Comparison of ENCODE assay signal across 23 cellular contexts in the genomic region with DNA sequence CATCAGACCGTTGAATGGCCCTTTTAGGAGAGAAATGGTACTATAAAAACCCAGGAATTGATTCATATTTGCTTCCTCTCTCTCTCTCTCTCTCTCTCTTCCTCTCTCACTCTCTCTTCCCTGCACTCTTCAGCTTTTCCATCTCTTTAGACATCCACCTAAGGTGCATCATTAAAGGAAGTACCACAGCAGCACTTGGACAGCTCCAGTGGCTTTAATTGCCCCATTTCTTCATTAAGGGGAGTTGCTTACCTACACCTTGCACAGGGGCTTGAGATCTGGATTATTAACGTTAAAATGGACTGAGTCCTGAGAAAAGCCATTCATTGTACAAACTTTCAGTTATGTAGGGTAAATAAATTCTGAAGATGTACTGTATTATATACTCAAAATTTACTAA.
DNase-seq lines count a peak whose midpoint lies in the region; ATAC-seq, FAIRE-seq and TF ChIP-seq lines count a peak whose summit lies in the region.
"Had no signal": no experiment of that assay in that cellular context is flagged by ENCODE, and none has a peak within 500 bp of the region (broad histone marks: within the 10 kb centered on the region; RNA-seq: fewer than 3 reads in every experiment).

No MANE protein-coding gene starts in this region.

- H3K27me3 ChIP-seq in GM23338 (ENCODE audit: insufficient read depth) (no peaks in the 10 kb centered on the region), astrocyte (ENCODE audit: insufficient read depth, low read length) (no peaks in the 10 kb centered on the region)
- H3K27me3 ChIP-seq: BE2C, BLaER1 had no signal

- no peak overlapping the region for H3K9ac ChIP-seq in astrocyte (ENCODE audit: low read length)
- H3K9ac ChIP-seq: BLaER1 had no signal

- DNase-seq in GM23338 (ENCODE audit: low spot score) (no peak), astrocyte (ENCODE audit: low read depth) (no peak), epithelial cell of esophagus (ENCODE audit: low read depth) (peak; percentile 0), C1 segment of cervical spinal cord (lab: John Stamatoyannopoulos, UW) (no peak), middle frontal gyrus (ENCODE audit: extremely low spot score, low spot score) (no peak)
- DNase-seq: 8988T; ACHN; BE2C; Caco-2; Calu3; CD4-positive, alpha-beta T cell; CD8-positive, alpha-beta T cell; DMS79 treated with DMSO at 0.1 percent for 48 hours; GF-D8 had no signal

- H3K4me3 Mint-ChIP-seq in GM23338 = no peak overlapping the region
- no peak overlapping the region for H3K4me3 Mint-ChIP-seq in astrocyte (ENCODE audit: unreplicated experiment)
- H3K4me3 Mint-ChIP-seq: CD4-positive, alpha-beta T cell; CD8-positive, alpha-beta T cell had no signal

- TF ChIP-seq CTCF in GM23338 (conservative IDR thresholded peaks at IDR 0.05; ENCODE audit: low read depth in 2 of 2) (no peak), HEK293 (tag by site-specific recombination; IDR thresholded peaks at IDR 0.05) (no peak), astrocyte (IDR thresholded peaks at IDR 0.05; ENCODE audit: insufficient read depth, low read depth, low read length) (no peak), epithelial cell of esophagus (IDR thresholded peaks at IDR 0.05; ENCODE audit: insufficient read depth, low read depth, low read length, missing control alignments) (no peak)

- no peaks in the 10 kb centered on the region for H3K9me3 Mint-ChIP-seq in GM23338
- no peaks in the 10 kb centered on the region for H3K9me3 Mint-ChIP-seq in astrocyte (ENCODE audit: unreplicated experiment)
- H3K9me3 Mint-ChIP-seq: CD4-positive, alpha-beta T cell; CD8-positive, alpha-beta T cell had no signal

- H3K36me3 ChIP-seq in GM23338 (ENCODE audit: insufficient read depth) = no peaks in the 10 kb centered on the region
- no peaks in the 10 kb centered on the region for H3K36me3 ChIP-seq in HEK293 (ENCODE audit: control insufficient read depth in 2 of 2, insufficient read depth in 1 of 2, low read length in 2 of 2)
- no peaks in the 10 kb centered on the region for H3K36me3 ChIP-seq in astrocyte (ENCODE audit: insufficient read depth, low read length)
- H3K36me3 ChIP-seq: BE2C had no signal

- H2AFZ ChIP-seq in GM23338 = no peak overlapping the region
- H2AFZ ChIP-seq in astrocyte (ENCODE audit: low read depth, low read length) = no peak overlapping the region

- H3K9me3 ChIP-seq in HEK293 (ENCODE audit: control insufficient read depth, insufficient read depth, low read depth, low read length) (no peaks in the 10 kb centered on the region), astrocyte (ENCODE audit: insufficient read depth, low read depth, low read length) (no peaks in the 10 kb centered on the region)
- H3K9me3 ChIP-seq: BE2C, BLaER1, Caco-2 had no signal

- H3K36me3 Mint-ChIP-seq in GM23338 (ENCODE audit: low read depth) = no peaks in the 10 kb centered on the region
- no peaks in the 10 kb centered on the region for H3K36me3 Mint-ChIP-seq in astrocyte (ENCODE audit: low read depth, unreplicated experiment)
- H3K36me3 Mint-ChIP-seq: CD8-positive, alpha-beta T cell had no signal

- H3K4me2 ChIP-seq in GM23338 (no peak overlapping the region), astrocyte (ENCODE audit: low read length) (no peak overlapping the region)
- H3K4me2 ChIP-seq: BLaER1 had no signal

- CTCF ChIA-PET in HEK293 (lab: Yijun Ruan, JAX) = no interaction called here

- ATAC-seq in GM23338 = no peak
- ATAC-seq in HG03442 (IDR thresholded peaks at IDR 0.05; ENCODE audit: unreplicated experiment) = no peak
- no peak for ATAC-seq in GM21423 (IDR thresholded peaks at IDR 0.05; ENCODE audit: unreplicated experiment)
- ATAC-seq: CD8-positive, alpha-beta T cell had no signal

- no peak overlapping the region for H3K27ac Mint-ChIP-seq in GM23338
- no peak overlapping the region for H3K27ac Mint-ChIP-seq in astrocyte (ENCODE audit: unreplicated experiment)
- H3K27ac Mint-ChIP-seq: CD4-positive, alpha-beta T cell; CD8-positive, alpha-beta T cell had no signal

- H3K79me2 ChIP-seq in GM23338 (replicated peaks; ENCODE audit: insufficient read depth) (no peaks in the 10 kb centered on the region), astrocyte (ENCODE audit: insufficient read depth, low read length) (no peaks in the 10 kb centered on the region)

- H3K4me3 ChIP-seq in GM23338 (no peak overlapping the region), HEK293 (ENCODE audit: low read depth, low read length) (no peak overlapping the region), astrocyte (ENCODE audit: insufficient read depth, low read depth, low read length) (no peak overlapping the region), epithelial cell of esophagus (ENCODE audit: low read length) (no peak overlapping the region)
- H3K4me3 ChIP-seq: BLaER1 had no signal

- H3K27me3 Mint-ChIP-seq in GM23338 (ENCODE audit: insufficient read depth, low read depth, poor library complexity) (no peaks in the 10 kb centered on the region), astrocyte (ENCODE audit: low read depth, unreplicated experiment) (no peaks in the 10 kb centered on the region)
- H3K27me3 Mint-ChIP-seq: CD4-positive, alpha-beta T cell had no signal

- H4K20me1 ChIP-seq in GM23338 (replicated peaks; ENCODE audit: insufficient read depth) (no peaks in the 10 kb centered on the region), astrocyte (ENCODE audit: insufficient read depth, low read length) (no peaks in the 10 kb centered on the region)

- H3K4me1 Mint-ChIP-seq in GM23338 (peaks cover 7% of the 10 kb centered on the region; the same call in 2 of the 3 replicates), astrocyte (ENCODE audit: low read depth, unreplicated experiment) (no peaks in the 10 kb centered on the region)

- peak; percentile 95 for FAIRE-seq in astrocyte (lab: Jason Lieb, UNC)
- FAIRE-seq: A204.1, D721Med, G401.6, GM12892 had no signal

- H3K9me2 ChIP-seq in GM23338 (ENCODE audit: insufficient read depth) = no peaks in the 10 kb centered on the region

- H3F3A ChIP-seq in GM23338 (replicated peaks; ENCODE audit: low read depth) = no peaks in the 10 kb centered on the region

- H3K27ac ChIP-seq in GM23338 (ENCODE audit: low read depth) (no peak overlapping the region), HEK293 (ENCODE audit: extremely low read depth, low read depth, low read length) (no peak overlapping the region), astrocyte (ENCODE audit: low read depth, low read length) (no peak overlapping the region)
- H3K27ac ChIP-seq: BLaER1, C4-2B had no signal

- peaks cover 7% of the 10 kb centered on the region for H3K4me1 ChIP-seq in GM23338 (ENCODE audit: insufficient read depth)
- H3K4me1 ChIP-seq in HEK293 (ENCODE audit: control insufficient read depth, insufficient read depth, low read length) = no peaks in the 10 kb centered on the region
- no peaks in the 10 kb centered on the region for H3K4me1 ChIP-seq in astrocyte (ENCODE audit: insufficient read depth, low read length)
- H3K4me1 ChIP-seq: BE2C, BLaER1, Caco-2 had no signal

- POLR2A ChIA-PET in HEK293 (lab: Yijun Ruan, JAX) = no interaction called here

TF ChIP-seq in GM23338, 12 proteins besides CTCF, POLR2A, EP300 and RAD21 (continues in another document):
- TF ChIP-seq NANOG (IDR thresholded peaks at IDR 0.05; ENCODE audit: borderline replicate concordance) = no peak

TF ChIP-seq in HEK293, 187 proteins besides CTCF, POLR2A, EP300 and RAD21:
- no peak for TF ChIP-seq SCRT1 (tag by site-specific recombination; IDR thresholded peaks at IDR 0.05; ENCODE audit: borderline replicate concordance)
- TF ChIP-seq, protein P1, sequence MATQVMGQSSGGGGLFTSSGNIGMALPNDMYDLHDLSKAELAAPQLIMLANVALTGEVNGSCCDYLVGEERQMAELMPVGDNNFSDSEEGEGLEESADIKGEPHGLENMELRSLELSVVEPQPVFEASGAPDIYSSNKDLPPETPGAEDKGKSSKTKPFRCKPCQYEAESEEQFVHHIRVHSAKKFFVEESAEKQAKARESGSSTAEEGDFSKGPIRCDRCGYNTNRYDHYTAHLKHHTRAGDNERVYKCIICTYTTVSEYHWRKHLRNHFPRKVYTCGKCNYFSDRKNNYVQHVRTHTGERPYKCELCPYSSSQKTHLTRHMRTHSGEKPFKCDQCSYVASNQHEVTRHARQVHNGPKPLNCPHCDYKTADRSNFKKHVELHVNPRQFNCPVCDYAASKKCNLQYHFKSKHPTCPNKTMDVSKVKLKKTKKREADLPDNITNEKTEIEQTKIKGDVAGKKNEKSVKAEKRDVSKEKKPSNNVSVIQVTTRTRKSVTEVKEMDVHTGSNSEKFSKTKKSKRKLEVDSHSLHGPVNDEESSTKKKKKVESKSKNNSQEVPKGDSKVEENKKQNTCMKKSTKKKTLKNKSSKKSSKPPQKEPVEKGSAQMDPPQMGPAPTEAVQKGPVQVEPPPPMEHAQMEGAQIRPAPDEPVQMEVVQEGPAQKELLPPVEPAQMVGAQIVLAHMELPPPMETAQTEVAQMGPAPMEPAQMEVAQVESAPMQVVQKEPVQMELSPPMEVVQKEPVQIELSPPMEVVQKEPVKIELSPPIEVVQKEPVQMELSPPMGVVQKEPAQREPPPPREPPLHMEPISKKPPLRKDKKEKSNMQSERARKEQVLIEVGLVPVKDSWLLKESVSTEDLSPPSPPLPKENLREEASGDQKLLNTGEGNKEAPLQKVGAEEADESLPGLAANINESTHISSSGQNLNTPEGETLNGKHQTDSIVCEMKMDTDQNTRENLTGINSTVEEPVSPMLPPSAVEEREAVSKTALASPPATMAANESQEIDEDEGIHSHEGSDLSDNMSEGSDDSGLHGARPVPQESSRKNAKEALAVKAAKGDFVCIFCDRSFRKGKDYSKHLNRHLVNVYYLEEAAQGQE (tag by site-specific recombination; IDR thresholded peaks at IDR 0.05) = peak; percentile 64; the same call in 1 of the 2 replicates
